In the genomic region with DNA sequence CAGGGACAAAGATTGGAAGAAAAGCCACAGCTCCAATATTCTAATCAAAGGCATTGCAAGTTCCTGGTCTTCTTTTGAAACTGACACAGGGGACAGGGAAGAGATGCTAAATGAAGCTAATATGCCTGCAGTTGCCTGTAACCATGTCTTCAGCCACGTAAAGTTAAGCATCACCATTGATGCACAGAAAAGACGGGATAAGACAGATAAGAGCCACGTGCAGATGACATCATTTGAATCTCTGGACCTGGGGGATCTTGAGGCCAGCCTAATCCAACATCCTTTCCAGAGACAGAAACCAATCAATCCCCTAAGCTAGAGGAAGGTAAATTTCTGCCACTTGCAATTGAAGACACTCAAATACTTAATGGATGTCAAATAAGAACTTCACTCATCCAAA, we compare ENCODE assay signal across 1 cellular context.
TF ChIP-seq lines count a peak whose summit lies in the region.

No MANE protein-coding gene starts in this region.

TF ChIP-seq in IMR-90, 13 proteins besides CTCF, POLR2A, EP300 and RAD21:
- no peak for TF ChIP-seq MAZ (IDR thresholded peaks at IDR 0.05; ENCODE audit: borderline replicate concordance, low read depth, low read length)
